ENCODE assay signal across 8 cellular contexts in genomic region chr5:43602456-43602817, GRCh38. TPM values are rescaled to one million over a fixed set of nuclear protein-coding genes. Genes with fewer than 3 reads are reported as not detected.
DNase-seq lines count a peak whose midpoint lies in the region; ATAC-seq, FAIRE-seq and TF ChIP-seq lines count a peak whose summit lies in the region.

No MANE protein-coding gene starts in this region.

- FAIRE-seq in GM18507 (lab: Jason Lieb, UNC): peak; percentile 55

- no peaks in the 10 kb centered on the region for H3K4me1 ChIP-seq in NT2/D1 (ENCODE audit: insufficient read depth, insufficient read length)
- peaks cover 15% of the 10 kb centered on the region for H3K4me1 ChIP-seq in adipocyte (ENCODE audit: control insufficient read depth, insufficient read depth, low read length)
- H3K4me1 ChIP-seq in ovary (ENCODE audit: insufficient read depth): peaks cover 2% of the 10 kb centered on the region

- H3K9me3 ChIP-seq in NT2/D1 (ENCODE audit: insufficient read depth, low read length) (peaks cover 15% of the 10 kb centered on the region), adipocyte (ENCODE audit: control insufficient read depth, low read length) (no peaks in the 10 kb centered on the region), ovary (no peaks in the 10 kb centered on the region)

- H3K4me3 ChIP-seq in AG10803 (ENCODE audit: low read length): peak overlapping the region; percentile 85
- H3K4me3 ChIP-seq in NT2/D1 (ENCODE audit: insufficient read length, low read depth): peak overlapping the region; percentile 62
- peak overlapping the region; percentile 98 for H3K4me3 ChIP-seq in adipocyte (ENCODE audit: low read length)
- H3K4me3 ChIP-seq in ovary: peak overlapping the region; percentile 82

- H3K36me3 ChIP-seq in NT2/D1 (ENCODE audit: insufficient read depth, insufficient read length, low read length): no peaks in the 10 kb centered on the region
- no peaks in the 10 kb centered on the region for H3K36me3 ChIP-seq in adipocyte (ENCODE audit: control insufficient read depth, insufficient read depth, low read length, severe bottlenecking)
- H3K36me3 ChIP-seq in ovary: no peaks in the 10 kb centered on the region

- peak; percentile 41 for ATAC-seq in Right ventricle myocardium superior (ENCODE audit: poor library complexity)
- ATAC-seq in GM19397 (IDR thresholded peaks at IDR 0.05; ENCODE audit: unreplicated experiment): no peak

- peak overlapping the region; percentile 60 to 76 for H3K27ac ChIP-seq in ovary

- no peak for TF ChIP-seq EP300 in ovary (IDR thresholded peaks at IDR 0.05)

- DNase-seq in AG10803 (ENCODE audit: low read depth) (peak; percentile 61), GM18507 (ENCODE audit: extremely low spot score, insufficient read length, low read depth) (no peak), HT-29 (ENCODE audit: low spot score) (peak; percentile 65), NT2/D1 (ENCODE audit: low read depth, low spot score) (no peak), adipocyte (ENCODE audit: low read depth) (peak; percentile 66), Right ventricle myocardium superior (no peak), ovary (peak; percentile 20 to 41 (median 32))

- peak overlapping the region; percentile 74 for H3K9ac ChIP-seq in NT2/D1 (ENCODE audit: insufficient read length, low read depth)
- peak overlapping the region; percentile 90 for H3K9ac ChIP-seq in adipocyte (ENCODE audit: low read length)

- H3K27me3 ChIP-seq in NT2/D1 (ENCODE audit: insufficient read depth, insufficient read length) (no peaks in the 10 kb centered on the region), adipocyte (replicated peaks; ENCODE audit: control insufficient read depth, insufficient read depth, low read length) (no peaks in the 10 kb centered on the region), ovary (no peaks in the 10 kb centered on the region)

- no peak for TF ChIP-seq CTCF in AG10803 (conservative IDR thresholded peaks at IDR 0.05; ENCODE audit: low read length)
- no peak for TF ChIP-seq CTCF in ovary (IDR thresholded peaks at IDR 0.05)

- TF ChIP-seq POLR2A in ovary (IDR thresholded peaks at IDR 0.05): no peak

- 1 to 2% (median 1%) methylated on average over 9 of the region's 9 CpGs for WGBS in ovary, 3 donors

- intact Hi-C loops in Right ventricle myocardium superior (cut with DNase I): loop anchor here (5.0 kb wide), 1 partner anchor 45 kb away; the partner anchor contains the start of gene PAIP1
- intact Hi-C loops in ovary (cut with DNase I): loop anchor here in 3 of 4 donors (2.0 to 5.0 kb wide), 2 partner anchors 45 to 46 kb away; partner anchors contain the start of gene PAIP1 (in 3 of the 3)

RNA-seq across cellular contexts. Expression of gene NNT, which starts 0.5 kb away (rescaled TPM):
- 17.5 and 21.0 TPM in 2 replicates for total RNA-seq in HT-29 (2014; rRNA removed; shearing (Covaris generic))
- total RNA-seq in Right ventricle myocardium superior (573 TPM), ovary (10 to 100 TPM; 17.2 to 44.7 (median 38.5) TPM)
- 10 to 100 TPM; 12.2 to 51.9 TPM for polyA plus RNA-seq in ovary

RNA-seq across cellular contexts. Expression of gene PAIP1, which starts 45.6 kb away (rescaled TPM):
- total RNA-seq in HT-29 (2014; rRNA removed; shearing (Covaris generic)): 77.0 and 92.9 TPM in 2 replicates
- total RNA-seq in Right ventricle myocardium superior (120 TPM), ovary (10 to 100 TPM; 45.3 to 75.8 (median 61.6) TPM)
- 10 to 100 TPM; 49.7 to 65.9 TPM for polyA plus RNA-seq in ovary

Comparison
In these comparisons a context has a peak if more than half of its experiments do, and no peak if none do; other contexts are left out.
1. DNase-seq: peak in AG10803 (single experiment), HT-29 (single experiment), adipocyte (single experiment) and ovary (5 of 5); none in GM18507 (single experiment), NT2/D1 (single experiment) and Right ventricle myocardium superior (single experiment).
2. RNA of gene NNT, which starts 0.5 kb away (total RNA-seq): 573 TPM in Right ventricle myocardium superior (single experiment); 17.2 to 44.7 TPM in ovary and 17.5 to 21.0 TPM in HT-29; every median in the first group is over 10 times any median in the second.
3. Peak in every context shown above with its lines, with median percentiles within 50 percentile points of each other: H3K4me3 ChIP-seq.